Comparison of ENCODE assay signal across 13 cellular contexts in the genomic region with DNA sequence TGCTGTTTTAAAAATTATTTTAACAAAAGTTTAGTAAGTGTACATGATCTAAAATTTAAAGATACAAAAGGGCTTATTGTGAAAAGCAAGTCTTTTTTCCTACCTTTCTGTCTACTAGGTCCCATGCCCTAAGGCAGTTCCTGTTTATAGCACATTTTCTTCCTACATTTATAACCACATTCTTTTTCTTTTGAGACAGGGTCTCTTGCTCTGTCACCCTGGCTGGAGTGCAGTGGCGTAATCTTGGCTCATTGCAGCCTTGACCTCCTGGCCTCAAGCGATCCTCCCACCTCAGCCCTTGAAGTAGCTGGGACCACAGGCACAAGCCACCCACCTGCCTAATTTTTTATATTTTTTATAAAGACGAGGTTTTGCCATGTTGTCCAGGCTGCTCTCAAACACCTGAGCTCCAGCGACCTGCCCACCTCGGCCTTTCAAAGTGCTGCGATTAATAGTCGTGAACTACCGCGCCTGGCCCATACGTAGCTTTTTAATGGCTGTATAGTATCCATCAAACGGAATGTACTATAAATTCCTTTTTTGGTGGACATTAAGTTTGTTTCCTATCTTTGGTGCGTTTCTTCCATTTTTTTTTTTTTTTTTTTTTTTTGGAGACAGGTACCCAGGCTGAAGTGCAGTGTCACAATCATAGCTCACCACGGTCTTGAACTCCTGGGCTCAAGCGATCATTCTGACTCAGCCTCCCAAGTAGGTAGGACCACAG. TPM values are rescaled to one million over a fixed set of nuclear protein-coding genes. Genes with fewer than 3 reads are reported as not detected.
DNase-seq lines count a peak whose midpoint lies in the region; ATAC-seq, FAIRE-seq and TF ChIP-seq lines count a peak whose summit lies in the region.
"Had no signal": no experiment of that assay in that cellular context is flagged by ENCODE, and none has a peak within 500 bp of the region (broad histone marks: within the 10 kb centered on the region; RNA-seq: fewer than 3 reads in every experiment).

No MANE protein-coding gene starts in this region.

- no peak overlapping the region for H2AFZ ChIP-seq in GM12878 (ENCODE audit: control insufficient read depth, low read depth, low read length)

- H3K27me3 ChIP-seq in GM12878 (replicated peaks in 1 of 2; ENCODE audit: control insufficient read depth in 2 of 2, insufficient read depth in 2 of 2, low read length in 1 of 2): no peaks in the 10 kb centered on the region

- SMC1A ChIA-PET in GM12878 (lab: Charles Lee; ENCODE audit: uncharacterized antibody, unreplicated experiment): interaction anchor here (0.8 to 2.0 kb wide), 2 partner anchors 12 to 16 kb away, joined by 3 to 5 read pairs; no protein-coding TSS in a partner anchor

- RAD21 ChIA-PET in GM12878 (lab: Charles Lee; ENCODE audit: unreplicated experiment): interaction anchor here (0.7 kb wide), 1 partner anchor 68 kb away, joined by 3 read pairs; no protein-coding TSS in a partner anchor

- H3K4me2 ChIP-seq in GM12878 (ENCODE audit: control insufficient read depth, insufficient read depth): no peak overlapping the region

- FAIRE-seq in GM12878 (lab: Jason Lieb, UNC): no peak

- TF ChIP-seq EP300 in GM12878 (IDR thresholded peaks at IDR 0.05; ENCODE audit: borderline replicate concordance in 1 of 2, control insufficient read depth in 1 of 2, low read depth in 2 of 2, low read length in 2 of 2): no peak

- POLR2A ChIA-PET in GM12878 (lab: Charles Lee): interaction anchor here (0.6 to 0.7 kb wide), 3 partner anchors 20 to 821 kb away, joined by 4 to 10 read pairs (median 6); no protein-coding TSS in a partner anchor

- TF ChIP-seq RAD21 in GM12878 (IDR thresholded peaks at IDR 0.05; ENCODE audit: insufficient read depth, low read depth, low read length): no peak

- TF ChIP-seq CTCF in GM12878 (IDR thresholded peaks at IDR 0.05 in 2 of 3, conservative IDR thresholded peaks at IDR 0.05 in 1 of 3; ENCODE audit: control insufficient read depth in 2 of 3, extremely low read depth in 1 of 3, insufficient read depth in 1 of 3, low read depth in 3 of 3, low read length in 3 of 3): no peak

- H3K4me3 ChIP-seq in GM12878: no peak overlapping the region
- H3K4me3 ChIP-seq: HAP-1 had no signal

- DNase-seq in KBM-7: peak; percentile 25
- DNase-seq in MV-4-11 (lab: John Stamatoyannopoulos, UW): peak; percentile 30
- DNase-seq in GM12878 (ENCODE audit: low read depth, low spot score): no peak
- DNase-seq in renal cortical epithelial cell (ENCODE audit: low read depth): peak; percentile 65
- DNase-seq in UCSD-AML1 (lab: John Stamatoyannopoulos, UW; ENCODE audit: unreplicated experiment): no peak
- DNase-seq in effector CD4-positive, alpha-beta T cell: no peak
- DNase-seq in CD1c-positive myeloid dendritic cell (ENCODE audit: extremely low spot score): no peak
- DNase-seq: C1 segment of cervical spinal cord, EL, NCI-H2029, NCI-H510A treated with DMSO at 0.1 percent for 48 hours, RPMI8226 had no signal

- H3K79me2 ChIP-seq in GM12878 (ENCODE audit: control insufficient read depth, insufficient read depth, low read length): peaks cover 11% of the 10 kb centered on the region

- 90% methylated on average over 14 of the region's 14 CpGs for WGBS in GM12878 (ENCODE audit: insufficient coverage, insufficient replicate concordance, low lambda C conversion rate, missing lambda C conversion rate)

- CTCF ChIA-PET in GM12878 (lab: Yijun Ruan, JAX): interaction anchor here (0.7 kb wide), 1 partner anchor 9 kb away, joined by 3 read pairs; no protein-coding TSS in a partner anchor

- peaks cover 12% of the 10 kb centered on the region for H3K9me3 ChIP-seq in GM12878 (replicated peaks; ENCODE audit: control insufficient read depth, insufficient read depth, low read length)
- H3K9me3 ChIP-seq: HAP-1 had no signal

- H3K36me3 ChIP-seq in GM12878 (ENCODE audit: control insufficient read depth in 2 of 2, insufficient read depth in 2 of 2, low read length in 1 of 2): no peaks in the 10 kb centered on the region; a peak in 1 of 4 replicates

- H3K4me1 ChIP-seq in GM12878 (ENCODE audit: control insufficient read depth, insufficient read depth, low read length): no peaks in the 10 kb centered on the region

- intact Hi-C loops in GM12878 (cut with micrococcal nuclease; ENCODE audit: unreplicated experiment): no loop called here

- ATAC-seq in GM12878: no peak

- in situ Hi-C loops in KBM-7 (cut with MboI; ENCODE audit: low pct_unique_long_range_greater_than_20kb, low sequenced_read_pairs) (no loop called here), GM12878 (cut with MboI) (no loop called here)

- H3K9ac ChIP-seq in GM12878 (ENCODE audit: control insufficient read depth, insufficient read depth, low read length): no peak overlapping the region

- no TSS peak for BruUV-seq in GM12878 (replicated peaks; lab: Mats Ljungman, UMichigan)

- no peak overlapping the region for H3K27ac ChIP-seq in GM12878 (ENCODE audit: control insufficient read depth, insufficient read depth)

- H4K20me1 ChIP-seq in GM12878 (ENCODE audit: control insufficient read depth, insufficient read depth): no peaks in the 10 kb centered on the region

- no peak for TF ChIP-seq POLR2A in GM12878 (IDR thresholded peaks at IDR 0.05; ENCODE audit: low read depth, low read length)

TF ChIP-seq in GM12878, 131 proteins besides CTCF, POLR2A, EP300 and RAD21 (continues in another document):
- TF ChIP-seq BACH1 (IDR thresholded peaks at IDR 0.05; ENCODE audit: borderline replicate concordance): no peak
- TF ChIP-seq ZBTB40 (IDR thresholded peaks at IDR 0.05; ENCODE audit: borderline replicate concordance): no peak
- no peak for TF ChIP-seq ETV6 (conservative IDR thresholded peaks at IDR 0.05 in 1 of 2, IDR thresholded peaks at IDR 0.05 in 1 of 2; ENCODE audit: borderline replicate concordance in 1 of 2, low read depth in 1 of 2)
- TF ChIP-seq, protein P1, sequence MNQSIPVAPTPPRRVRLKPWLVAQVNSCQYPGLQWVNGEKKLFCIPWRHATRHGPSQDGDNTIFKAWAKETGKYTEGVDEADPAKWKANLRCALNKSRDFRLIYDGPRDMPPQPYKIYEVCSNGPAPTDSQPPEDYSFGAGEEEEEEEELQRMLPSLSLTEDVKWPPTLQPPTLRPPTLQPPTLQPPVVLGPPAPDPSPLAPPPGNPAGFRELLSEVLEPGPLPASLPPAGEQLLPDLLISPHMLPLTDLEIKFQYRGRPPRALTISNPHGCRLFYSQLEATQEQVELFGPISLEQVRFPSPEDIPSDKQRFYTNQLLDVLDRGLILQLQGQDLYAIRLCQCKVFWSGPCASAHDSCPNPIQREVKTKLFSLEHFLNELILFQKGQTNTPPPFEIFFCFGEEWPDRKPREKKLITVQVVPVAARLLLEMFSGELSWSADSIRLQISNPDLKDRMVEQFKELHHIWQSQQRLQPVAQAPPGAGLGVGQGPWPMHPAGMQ (IDR thresholded peaks at IDR 0.05; ENCODE audit: borderline replicate concordance): no peak

RNA-seq across cellular contexts. Expression of gene FRS2, which starts 20.9 kb away (rescaled TPM):
- total RNA-seq in GM12878 (2013; cell fraction: nucleolus; rRNA removed): 40.7 and 46.4 TPM in 2 replicates
- total RNA-seq in GM12878 (2014; rRNA removed) (10.8 and 12.6 TPM in 2 replicates), GM12878 (2014; rRNA removed; fragmentation: Illumina TruSeq; extraction: Trizol) (7.0 TPM in 2 replicates), GM12878 (2021) (8.9 and 9.1 TPM in 2 replicates), renal cortical epithelial cell (47.9 and 73.7 TPM in 2 replicates)
- polyA plus RNA-seq in GM12878 (2011; ENCODE audit: low read depth): 3.9 TPM
- polyA plus RNA-seq in GM12878 (2011; rRNA removed) (13.1 and 18.6 TPM in 2 replicates), GM12878 (2014; fragmentation: Illumina TruSeq; extraction: Trizol) (6.3 and 8.3 TPM in 2 replicates), GM12878 (2014; fragmentation: Nextera tagmentation; extraction: Ambion mirVana) (1 to 10 TPM; 1.1 TPM), GM12878 (2014; rRNA removed) (4.8 and 4.9 TPM in 2 replicates), GM12878 (2016; fragmentation: Nextera tagmentation; extraction: Ambion mirVana) (1 to 10 TPM; 3.4 to 5.4 TPM)
- polyA plus RNA-seq in GM12878 (2011; cell fraction: cytosol; rRNA removed): 5.0 and 6.3 TPM in 2 replicates
- 12.2 and 14.5 TPM in 2 replicates for polyA plus RNA-seq in GM12878 (2011; cell fraction: nucleus; rRNA removed)
- 3.9 and 5.7 TPM in 2 replicates for polyA plus RNA-seq in GM12878 (2012)
- 16.2 and 25.7 TPM in 2 replicates for polyA minus RNA-seq in GM12878 (2011; rRNA and poly(A)+ RNA removed)
- polyA minus RNA-seq in GM12878 (2011; cell fraction: cytosol; rRNA and poly(A)+ RNA removed): 4.9 and 7.7 TPM in 2 replicates
- polyA minus RNA-seq in GM12878 (2011; cell fraction: nucleus; rRNA and poly(A)+ RNA removed): 24.5 and 38.2 TPM in 2 replicates

Comparison
In these comparisons a context has a peak if more than half of its experiments do, and no peak if none do; other contexts are left out.
1. DNase-seq: peak in KBM-7 (single experiment), MV-4-11 (single experiment) and renal cortical epithelial cell (single experiment); none in GM12878 (single experiment), UCSD-AML1 (single experiment), effector CD4-positive, alpha-beta T cell (single experiment) and CD1c-positive myeloid dendritic cell (single experiment).